15 cellular contexts compared by ENCODE assay signal in genomic region chr7:112173214-112173905, GRCh38. TPM values are rescaled to one million over a fixed set of nuclear protein-coding genes. Genes with fewer than 3 reads are reported as not detected.
DNase-seq lines count a peak whose midpoint lies in the region; FAIRE-seq and TF ChIP-seq lines count a peak whose summit lies in the region.
"Had no signal": no experiment of that assay in that cellular context is flagged by ENCODE, and none has a peak within 500 bp of the region (broad histone marks: within the 10 kb centered on the region; RNA-seq: fewer than 3 reads in every experiment).

No MANE protein-coding gene starts in this region.

- H3K4me2 ChIP-seq in endothelial cell of umbilical vein (ENCODE audit: insufficient read depth, low read length): peak overlapping the region; percentile 56

- H3K27me3 ChIP-seq in HAP-1 (ENCODE audit: low read depth) (peaks cover 6% of the 10 kb centered on the region; the same call in 1 of the 2 replicates), endothelial cell of umbilical vein (ENCODE audit: control insufficient read depth in 2 of 2, insufficient read depth in 2 of 2, low read length in 2 of 2) (no peaks in the 10 kb centered on the region), vagina (no peaks in the 10 kb centered on the region)
- H3K27me3 ChIP-seq: cardiac muscle cell had no signal

- H3K27ac ChIP-seq in endothelial cell of umbilical vein (ENCODE audit: insufficient read depth, low read depth, low read length) (peak overlapping the region; percentile 74), vagina (no peak overlapping the region)
- H3K27ac ChIP-seq: C4-2B, cardiac muscle cell had no signal

- TF ChIP-seq POLR2A in endothelial cell of umbilical vein (IDR thresholded peaks at IDR 0.05; ENCODE audit: low read depth, low read length): no peak
- TF ChIP-seq POLR2A in vagina (IDR thresholded peaks at IDR 0.05): no peak

- no peak overlapping the region for H3K4me3 ChIP-seq in HAP-1
- no peak overlapping the region for H3K4me3 ChIP-seq in endothelial cell of umbilical vein (replicated peaks in 1 of 3; ENCODE audit: insufficient read depth in 1 of 3, low read depth in 1 of 3, low read length in 3 of 3)
- no peak overlapping the region for H3K4me3 ChIP-seq in vagina
- H3K4me3 ChIP-seq: cardiac muscle cell had no signal

- no peaks in the 10 kb centered on the region for H3K9me1 ChIP-seq in endothelial cell of umbilical vein (replicated peaks; ENCODE audit: control insufficient read depth, extremely low read depth, insufficient read depth, low read length)

- H3K79me2 ChIP-seq in endothelial cell of umbilical vein (ENCODE audit: control insufficient read depth, insufficient read depth, low read length): peaks cover 100% of the 10 kb centered on the region

- in situ Hi-C loops in HAP-1 (cut with MboI; ENCODE audit: low sequenced_read_pairs): no loop called here

- no peak overlapping the region for H2AFZ ChIP-seq in endothelial cell of umbilical vein (ENCODE audit: low read depth, low read length)

- DNase-seq in HAP-1 (ENCODE audit: low spot score in 2 of 2): peak; percentile 26 to 56
- peak; percentile 95 for DNase-seq in NCI-H69 (lab: John Stamatoyannopoulos, UW)
- peak; percentile 83 for DNase-seq in endothelial cell of umbilical vein (ENCODE audit: low read depth, low spot score)
- DNase-seq in osteocyte (ENCODE audit: extremely low spot score, unreplicated experiment): no peak
- no peak for DNase-seq in DMS153 treated with DMSO at 0.1 percent for 48 hours (lab: John Stamatoyannopoulos, UW; ENCODE audit: unreplicated experiment)
- DNase-seq in vagina (ENCODE audit: extremely low spot score in 2 of 2): no peak
- DNase-seq in NCI-H345 (lab: John Stamatoyannopoulos, UW): no peak
- DNase-seq in stimulated activated CD4-positive, alpha-beta T cell treated with anti-CD3 and anti-CD28 coated beads, Interleukin-4, amount 100 ng/mL, for 1 hour: no peak
- DNase-seq: activated CD4-positive, alpha-beta memory T cell treated with anti-CD3 and anti-CD28 coated beads, Interleukin-2, amount 10 ng/mL, durations not matched to agents 7 days and 5 days; activated effector memory CD4-positive, alpha-beta T cell treated with anti-CD3 and anti-CD28 coated beads, Interleukin-2, amount 50 U/mL, for 16 hours; erythroblast; HFFc6; RPMI8226 had no signal

- H3K9me3 ChIP-seq in HAP-1: no peaks in the 10 kb centered on the region
- no peaks in the 10 kb centered on the region for H3K9me3 ChIP-seq in endothelial cell of umbilical vein (replicated peaks; ENCODE audit: control insufficient read depth, insufficient read depth, low read length)
- no peaks in the 10 kb centered on the region for H3K9me3 ChIP-seq in vagina

- dilution Hi-C loops in endothelial cell of umbilical vein (cut with MboI; ENCODE audit: extremely low pct_ligation_motif_present, low sequenced_read_pairs): no loop called here

- CTCF ChIA-PET in endothelial cell of umbilical vein (lab: Charles Lee): interaction anchor here (1.2 to 1.8 kb wide), 3 partner anchors 9 to 20 kb away, joined by 4 to 8 read pairs (median 7); no protein-coding TSS in a partner anchor

- intact Hi-C loops in endothelial cell of umbilical vein (cut with micrococcal nuclease) (no loop called here), vagina (cut with DNase I) (no loop called here)

- peak; percentile 42 for FAIRE-seq in endothelial cell of umbilical vein (lab: Jason Lieb, UNC)

- H3K9ac ChIP-seq in endothelial cell of umbilical vein (replicated peaks; ENCODE audit: extremely low read depth, insufficient read depth, low read length): peak overlapping the region; percentile 17

- BruUV-seq in endothelial cell of umbilical vein (replicated peaks; lab: Mats Ljungman, UMichigan): TSS peak; percentile 87

- H3K4me1 Mint-ChIP-seq in osteocyte (ENCODE audit: unreplicated experiment): peaks cover 24% of the 10 kb centered on the region
- H3K4me1 Mint-ChIP-seq: activated CD4-positive, alpha-beta memory T cell treated with anti-CD3 and anti-CD28 coated beads, Interleukin-2, amount 10 ng/mL, durations not matched to agents 7 days and 5 days had no signal

- H3K36me3 ChIP-seq in HAP-1 (replicated peaks) (no peaks in the 10 kb centered on the region), endothelial cell of umbilical vein (ENCODE audit: control insufficient read depth in 2 of 2, extremely low read depth in 1 of 2, insufficient read depth in 2 of 2, low read length in 2 of 2) (no peaks in the 10 kb centered on the region), vagina (no peaks in the 10 kb centered on the region)
- H3K36me3 ChIP-seq: cardiac muscle cell had no signal

- H4K20me1 ChIP-seq in endothelial cell of umbilical vein (replicated peaks; ENCODE audit: control insufficient read depth, extremely low read depth, insufficient read depth, low read length): peaks cover 2% of the 10 kb centered on the region

- H3K4me1 ChIP-seq in HAP-1 (peaks cover 4% of the 10 kb centered on the region; the same call in 1 of the 2 replicates), endothelial cell of umbilical vein (ENCODE audit: control insufficient read depth, extremely low read depth, insufficient read depth, low read length) (peaks cover 36% of the 10 kb centered on the region), vagina (no peaks in the 10 kb centered on the region)

- H3K27me3 Mint-ChIP-seq in osteocyte (ENCODE audit: unreplicated experiment): no peaks in the 10 kb centered on the region

- H3K4me3 Mint-ChIP-seq in osteocyte (ENCODE audit: unreplicated experiment): no peak overlapping the region
- H3K4me3 Mint-ChIP-seq: activated CD4-positive, alpha-beta memory T cell treated with anti-CD3 and anti-CD28 coated beads, Interleukin-2, amount 10 ng/mL, durations not matched to agents 7 days and 5 days; HFFc6 had no signal

- peak overlapping the region; percentile 28 for H3K27ac Mint-ChIP-seq in osteocyte (ENCODE audit: unreplicated experiment)
- H3K27ac Mint-ChIP-seq: activated CD4-positive, alpha-beta memory T cell treated with anti-CD3 and anti-CD28 coated beads, Interleukin-2, amount 10 ng/mL, durations not matched to agents 7 days and 5 days; HFFc6 had no signal

- TF ChIP-seq CTCF in endothelial cell of umbilical vein (IDR thresholded peaks at IDR 0.05; ENCODE audit: extremely low read depth in 1 of 2, insufficient read depth in 1 of 2, low read depth in 1 of 2, low read length in 2 of 2) (no peak), osteocyte (IDR thresholded peaks at IDR 0.05) (no peak), vagina (IDR thresholded peaks at IDR 0.05) (no peak)

- no peaks in the 10 kb centered on the region for H3K9me3 Mint-ChIP-seq in osteocyte (ENCODE audit: unreplicated experiment)
- H3K9me3 Mint-ChIP-seq: activated CD4-positive, alpha-beta memory T cell treated with anti-CD3 and anti-CD28 coated beads, Interleukin-2, amount 10 ng/mL, durations not matched to agents 7 days and 5 days; HFFc6 had no signal

- H3K36me3 Mint-ChIP-seq in osteocyte (ENCODE audit: unreplicated experiment): no peaks in the 10 kb centered on the region

- POLR2A ChIA-PET in endothelial cell of umbilical vein (lab: Charles Lee): no interaction called here

TF ChIP-seq in endothelial cell of umbilical vein, 7 proteins besides CTCF, POLR2A, EP300 and RAD21:
- TF ChIP-seq POLR2AphosphoS5 (IDR thresholded peaks at IDR 0.05; ENCODE audit: insufficient read depth, low read depth, low read length) (no peak), GATA2 (IDR thresholded peaks at IDR 0.05; ENCODE audit: insufficient read depth, insufficient read length, low read depth, low read length) (no peak), JUN (IDR thresholded peaks at IDR 0.05; ENCODE audit: borderline replicate concordance, insufficient read depth, insufficient read length, low read depth) (peak; percentile 26), MAX (IDR thresholded peaks at IDR 0.05; ENCODE audit: insufficient read depth, insufficient read length) (no peak), EZH2 (IDR thresholded peaks at IDR 0.05; ENCODE audit: borderline replicate concordance, low read depth, low read length, severe bottlenecking) (no peak)

RNA-seq across cellular contexts. Expression of gene DOCK4, which starts 32.8 kb away (rescaled TPM):
- 164 TPM in 2 replicates for total RNA-seq in endothelial cell of umbilical vein
- 37.5 and 47.4 TPM in 2 replicates for polyA plus RNA-seq in endothelial cell of umbilical vein
- polyA plus RNA-seq in endothelial cell of umbilical vein (2011; cell fraction: cytosol; rRNA removed): 37.7 and 38.6 TPM in 2 replicates
- 168 and 178 TPM in 2 replicates for polyA plus RNA-seq in endothelial cell of umbilical vein (2011; cell fraction: nucleus; rRNA removed)
- polyA plus RNA-seq in endothelial cell of umbilical vein (2012): 69.2 and 79.1 TPM in 2 replicates
- polyA minus RNA-seq in endothelial cell of umbilical vein: 246 and 289 TPM in 2 replicates
- polyA minus RNA-seq in endothelial cell of umbilical vein (2011; cell fraction: cytosol; rRNA and poly(A)+ RNA removed): 1.7 TPM
- polyA minus RNA-seq in endothelial cell of umbilical vein (2011; cell fraction: nucleus; rRNA and poly(A)+ RNA removed): 603 and 865 TPM in 2 replicates
- total RNA-seq in osteocyte: 44.1 and 44.9 TPM in 2 replicates
- 40.3 TPM for total RNA-seq in vagina

RNA-seq across cellular contexts. Expression of gene ZNF277, which starts 33.1 kb away (rescaled TPM):
- total RNA-seq in endothelial cell of umbilical vein (19.0 and 22.6 TPM in 2 replicates), osteocyte (28.1 and 32.0 TPM in 2 replicates), vagina (21.6 TPM)
- polyA plus RNA-seq in endothelial cell of umbilical vein: 4.6 and 7.8 TPM in 2 replicates
- polyA plus RNA-seq in endothelial cell of umbilical vein (2011; cell fraction: cytosol; rRNA removed): 11.9 and 13.0 TPM in 2 replicates
- polyA plus RNA-seq in endothelial cell of umbilical vein (2011; cell fraction: nucleus; rRNA removed): 6.8 and 7.8 TPM in 2 replicates
- polyA plus RNA-seq in endothelial cell of umbilical vein (2012): 19.8 and 22.3 TPM in 2 replicates
- polyA minus RNA-seq in endothelial cell of umbilical vein: 8.4 and 11.6 TPM in 2 replicates
- 10.2 TPM for polyA minus RNA-seq in endothelial cell of umbilical vein (2011; cell fraction: cytosol; rRNA and poly(A)+ RNA removed)
- polyA minus RNA-seq in endothelial cell of umbilical vein (2011; cell fraction: nucleus; rRNA and poly(A)+ RNA removed): 15.1 and 21.9 TPM in 2 replicates

Comparison
In these comparisons a context has a peak if more than half of its experiments do, and no peak if none do; other contexts are left out.
1. DNase-seq: peak in HAP-1 (2 of 2), NCI-H69 (single experiment) and endothelial cell of umbilical vein (single experiment); none in osteocyte (single experiment), DMS153 treated with DMSO at 0.1 percent for 48 hours (single experiment), vagina (0 of 2), NCI-H345 (single experiment) and stimulated activated CD4-positive, alpha-beta T cell treated with anti-CD3 and anti-CD28 coated beads, Interleukin-4, amount 100 ng/mL, for 1 hour (single experiment).